Comparison of ENCODE assay signal across 31 cellular contexts in the genomic region with DNA sequence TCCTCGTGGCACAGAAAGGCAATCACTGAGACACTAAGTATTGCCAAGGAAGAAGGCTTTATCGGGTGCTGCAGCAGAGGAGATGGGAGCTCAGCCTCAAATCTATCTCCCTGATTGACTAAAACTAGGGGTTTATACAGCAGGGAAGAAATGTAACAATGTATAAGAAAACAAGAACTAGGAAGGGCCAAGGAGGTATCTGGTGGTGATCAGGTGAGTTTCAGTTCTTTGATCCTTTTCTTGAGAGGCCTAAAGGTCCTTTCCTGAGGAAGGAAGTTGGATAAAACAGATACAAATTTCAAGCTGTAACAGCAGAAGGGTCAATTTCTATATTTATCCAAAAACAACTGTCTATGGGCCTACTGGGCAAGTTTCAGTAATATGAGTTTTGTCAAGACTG.
"Had no signal": no experiment of that assay in that cellular context is flagged by ENCODE, and none has a peak within 500 bp of the region (broad histone marks: within the 10 kb centered on the region; RNA-seq: fewer than 3 reads in every experiment).

No MANE protein-coding gene starts in this region.

- H2AFZ ChIP-seq: parathyroid adenoma had no signal

- H3K4me1 Mint-ChIP-seq: naive thymus-derived CD8-positive, alpha-beta T cell; nephron progenitor cell; neural crest cell; stimulated activated effector memory CD8-positive, alpha-beta T cell treated with anti-CD3 and anti-CD28 coated beads, Interleukin-12 subunit alpha, Interleukin-12 subunit beta, amount 100 ng/mL, for 72 hours; stimulated activated naive CD8-positive, alpha-beta T cell treated with anti-CD3 and anti-CD28 coated beads, Interleukin-15, amount 100 ng/mL, for 72 hours had no signal

- H3K4me3 ChIP-seq: ovary, psoas muscle, right lobe of liver, sigmoid colon, suprapubic skin, testis, tibial artery, upper lobe of left lung, vagina had no signal

- H3K9me3 Mint-ChIP-seq: natural killer cell treated with Interleukin-12 subunit alpha and Interleukin-12 subunit beta and Interleukin-15 and Interleukin-18, amount 100 ng/mL, for 72 hours had no signal

- H3K9ac ChIP-seq: parathyroid adenoma had no signal

- H3K36me3 ChIP-seq: neutrophil, ovary, right lobe of liver, sigmoid colon, suprapubic skin, tibial artery, upper lobe of left lung, vagina had no signal

- H3K4me3 Mint-ChIP-seq: naive thymus-derived CD8-positive, alpha-beta T cell; natural killer cell treated with Interleukin-12 subunit alpha and Interleukin-12 subunit beta and Interleukin-15 and Interleukin-18, amount 100 ng/mL, for 72 hours; nephron progenitor cell; neural crest cell; stimulated activated effector memory CD8-positive, alpha-beta T cell treated with anti-CD3 and anti-CD28 coated beads, Interleukin-12 subunit alpha, Interleukin-12 subunit beta, amount 100 ng/mL, for 72 hours; stimulated activated naive CD8-positive, alpha-beta T cell treated with anti-CD3 and anti-CD28 coated beads, Interleukin-15, amount 100 ng/mL, for 72 hours had no signal

- FAIRE-seq: small intestine, urothelium cell line had no signal

- DNase-seq: naive thymus-derived CD8-positive, alpha-beta T cell; nephron progenitor cell; nucleus accumbens; ovary; posterior cingulate gyrus; psoas muscle; right cardiac atrium; right lobe of liver; sigmoid colon; small intestine; stimulated activated CD4-positive, alpha-beta T cell treated with anti-CD3 and anti-CD28 coated beads, Interleukin-15, amount 100 ng/mL, for 24 hours; stimulated activated CD4-positive, alpha-beta T cell treated with anti-CD3 and anti-CD28 coated beads, Interleukin-2, amount 100 ng/mL, for 24 hours; stimulated activated CD4-positive, alpha-beta T cell treated with anti-CD3 and anti-CD28 coated beads, Interleukin-2, amount 100 ng/mL, for 48 hours; stimulated activated CD4-positive, alpha-beta T cell treated with anti-CD3 and anti-CD28 coated beads, Interleukin-4, amount 100 ng/mL, for 24 hours; stimulated activated naive CD4-positive, alpha-beta T cell; stimulated activated naive CD8-positive, alpha-beta T cell treated with anti-CD3 and anti-CD28 coated beads, Interleukin-15, amount 100 ng/mL, for 72 hours; stimulated activated naive CD8-positive, alpha-beta T cell treated with anti-CD3 and anti-CD28 coated beads, Interleukin-15, Interleukin-2, amounts not matched to agents 100 U/mL and 50 U/mL, for 24 hours; substantia nigra; testis; tibial artery; trophoblast cell; upper lobe of left lung had no signal

- H3K27me3 ChIP-seq: neutrophil, ovary, right lobe of liver, sigmoid colon, suprapubic skin, testis, tibial artery, upper lobe of left lung, vagina had no signal

- H3K79me2 ChIP-seq: parathyroid adenoma had no signal

- ATAC-seq: naive thymus-derived CD8-positive, alpha-beta T cell; natural killer cell treated with Interleukin-12 subunit alpha and Interleukin-12 subunit beta and Interleukin-15 and Interleukin-18, amount 100 ng/mL, for 72 hours; psoas muscle; right cardiac atrium; right lobe of liver; stimulated activated effector memory CD8-positive, alpha-beta T cell treated with anti-CD3 and anti-CD28 coated beads, Interleukin-12 subunit alpha, Interleukin-12 subunit beta, amount 100 ng/mL, for 72 hours; stimulated activated naive CD8-positive, alpha-beta T cell treated with anti-CD3 and anti-CD28 coated beads, Interleukin-15, amount 100 ng/mL, for 72 hours; stimulated activated naive CD8-positive, alpha-beta T cell treated with anti-CD3 and anti-CD28 coated beads, Interleukin-15, Interleukin-2, amounts not matched to agents 100 U/mL and 50 U/mL, for 24 hours had no signal

- H3K4me1 ChIP-seq: parathyroid adenoma, psoas muscle, right lobe of liver, suprapubic skin, testis, tibial artery, upper lobe of left lung had no signal

- H3K9me3 ChIP-seq: neutrophil, ovary, right lobe of liver, suprapubic skin, testis, vagina had no signal

- H3K36me3 Mint-ChIP-seq: natural killer cell treated with Interleukin-12 subunit alpha and Interleukin-12 subunit beta and Interleukin-15 and Interleukin-18, amount 100 ng/mL, for 72 hours; stimulated activated effector memory CD8-positive, alpha-beta T cell treated with anti-CD3 and anti-CD28 coated beads, Interleukin-12 subunit alpha, Interleukin-12 subunit beta, amount 100 ng/mL, for 72 hours had no signal

- H3K27ac ChIP-seq: neutrophil, ovary, parathyroid adenoma, psoas muscle, right lobe of liver, sigmoid colon, suprapubic skin, testis, tibial artery, upper lobe of left lung, vagina had no signal

- H3K27ac Mint-ChIP-seq: naive thymus-derived CD8-positive, alpha-beta T cell; natural killer cell treated with Interleukin-12 subunit alpha and Interleukin-12 subunit beta and Interleukin-15 and Interleukin-18, amount 100 ng/mL, for 72 hours; progenitor cell of endocrine pancreas; stimulated activated effector memory CD8-positive, alpha-beta T cell treated with anti-CD3 and anti-CD28 coated beads, Interleukin-12 subunit alpha, Interleukin-12 subunit beta, amount 100 ng/mL, for 72 hours; stimulated activated naive CD8-positive, alpha-beta T cell treated with anti-CD3 and anti-CD28 coated beads, Interleukin-15, amount 100 ng/mL, for 72 hours had no signal
